28 cellular contexts compared by ENCODE assay signal in genomic region chr3:186141776-186142175, GRCh38. TPM values are rescaled to one million over a fixed set of nuclear protein-coding genes. Genes with fewer than 3 reads are reported as not detected.
DNase-seq lines count a peak whose midpoint lies in the region; ATAC-seq and TF ChIP-seq lines count a peak whose summit lies in the region.
"Had no signal": no experiment of that assay in that cellular context is flagged by ENCODE, and none has a peak within 500 bp of the region (broad histone marks: within the 10 kb centered on the region; RNA-seq: fewer than 3 reads in every experiment).

No MANE protein-coding gene starts in this region.

- H3K79me2 ChIP-seq in H9 (ENCODE audit: insufficient read depth, low read length), result no peaks in the 10 kb centered on the region

- H3K9ac ChIP-seq in H9 (ENCODE audit: extremely low read depth, insufficient read length, low read length), result no peak overlapping the region
- H3K9ac ChIP-seq: GM23248 had no signal

- no peak for TF ChIP-seq CTCF in adrenal gland (IDR thresholded peaks at IDR 0.05)
- no peak for TF ChIP-seq CTCF in H9 (conservative IDR thresholded peaks at IDR 0.05)

- no peak overlapping the region for H3K14ac ChIP-seq in H9 (ENCODE audit: insufficient read depth, low read length)

- H2BK20ac ChIP-seq in H9 (ENCODE audit: low read depth, low read length, poor library complexity, severe bottlenecking), result no peak overlapping the region

- CTCF ChIA-PET in activated naive CD4-positive, alpha-beta T cell treated with anti-CD3 and anti-CD28 coated beads, Interleukin-2, amount 10 ng/mL, durations not matched to agents 7 days and 5 days (lab: Charles Lee), result interaction anchor here (0.6 kb wide), 1 partner anchor 20 kb away, joined by 3 read pairs; no protein-coding TSS in a partner anchor
- CTCF ChIA-PET in activated naive CD4-positive, alpha-beta T cell treated with anti-CD3 and anti-CD28 coated beads for 36 hours (lab: Charles Lee), result no interaction called here

- TF ChIP-seq POLR2A in adrenal gland (IDR thresholded peaks at IDR 0.05), result no peak

- H3K9me3 ChIP-seq in adrenal gland (replicated peaks in 1 of 3) (no peaks in the 10 kb centered on the region), H9 (ENCODE audit: control insufficient read depth, low read depth, low read length) (no peaks in the 10 kb centered on the region)
- H3K9me3 ChIP-seq: BE2C, SJCRH30 had no signal

- H2BK12ac ChIP-seq in H9 (ENCODE audit: insufficient read length, low read depth, low read length), result no peak overlapping the region

- no peaks in the 10 kb centered on the region for H3K4me1 Mint-ChIP-seq in activated naive CD4-positive, alpha-beta T cell treated with anti-CD3 and anti-CD28 coated beads, Interleukin-2, amount 10 ng/mL, durations not matched to agents 7 days and 5 days
- H3K4me1 Mint-ChIP-seq in activated naive CD4-positive, alpha-beta T cell treated with anti-CD3 and anti-CD28 coated beads for 36 hours (ENCODE audit: low read depth), result no peaks in the 10 kb centered on the region
- peaks cover 0 to 9% of the 10 kb centered on the region in 2 experiments; a peak in 2 of 4 replicates for H3K4me1 Mint-ChIP-seq in H9
- H3K4me1 Mint-ChIP-seq: CD4-positive, CD25-positive, alpha-beta regulatory T cell; IgD-negative memory B cell had no signal

- H2BK5ac ChIP-seq in H9 (ENCODE audit: insufficient read length, low read length), result no peak overlapping the region

- H3K23ac ChIP-seq in H9 (ENCODE audit: insufficient read length, low read depth, low read length), result no peak overlapping the region

- no peak overlapping the region for H2AK5ac ChIP-seq in H9 (ENCODE audit: insufficient read length, low read length)

- H3K4me2 ChIP-seq in H9 (ENCODE audit: insufficient read depth, insufficient read length, low read length), result no peak overlapping the region

- H2BK120ac ChIP-seq in H9 (ENCODE audit: low read depth, low read length, poor library complexity, severe bottlenecking), result no peak overlapping the region

- no peak overlapping the region for H3K18ac ChIP-seq in H9 (ENCODE audit: insufficient read length, low read depth, low read length)

- no peak overlapping the region for H4K91ac ChIP-seq in H9 (ENCODE audit: insufficient read length, low read depth, low read length)

- H3K4ac ChIP-seq in H9 (ENCODE audit: low read depth, low read length), result no peak overlapping the region

- peaks cover 32% of the 10 kb centered on the region for H3K27me3 Mint-ChIP-seq in activated naive CD4-positive, alpha-beta T cell treated with anti-CD3 and anti-CD28 coated beads, Interleukin-2, amount 10 ng/mL, durations not matched to agents 7 days and 5 days
- H3K27me3 Mint-ChIP-seq in activated naive CD4-positive, alpha-beta T cell treated with anti-CD3 and anti-CD28 coated beads for 36 hours (ENCODE audit: low read depth), result peaks cover 7% of the 10 kb centered on the region
- H3K27me3 Mint-ChIP-seq in H9 (ENCODE audit: low read depth), result peaks cover 65% of the 10 kb centered on the region

- no peak overlapping the region for H3K4me3 ChIP-seq in adrenal gland
- H3K4me3 ChIP-seq: GM23248, SJCRH30 had no signal

- H3K23me2 ChIP-seq in H9 (ENCODE audit: insufficient read length, low read depth, low read length, poor library complexity, severe bottlenecking), result no peaks in the 10 kb centered on the region

- no peaks in the 10 kb centered on the region for H3K27me3 ChIP-seq in adrenal gland
- no peaks in the 10 kb centered on the region for H3K27me3 ChIP-seq in H9 (ENCODE audit: insufficient read depth, low read length)
- H3K27me3 ChIP-seq: BE2C, SJCRH30 had no signal

- no peak for DNase-seq in activated naive CD4-positive, alpha-beta T cell treated with anti-CD3 and anti-CD28 coated beads, Interleukin-2, amount 10 ng/mL, durations not matched to agents 7 days and 5 days
- no peak for DNase-seq in activated naive CD4-positive, alpha-beta T cell treated with anti-CD3 and anti-CD28 coated beads for 36 hours
- DNase-seq in adrenal gland (no peak), left kidney (ENCODE audit: low read depth, low spot score) (peak; percentile 92), H9 (no peak), SIG-M5 (lab: John Stamatoyannopoulos, UW) (no peak)
- DNase-seq: 8988T; ACHN; BE2C; CD4-positive, CD25-positive, alpha-beta regulatory T cell; DMS79; EL; GF-D8; GM23248; H7; NCI-H1092; NCI-H1417 treated with DMSO at 0.1 percent for 48 hours; NCI-H2081 treated with DMSO at 0.1 percent for 48 hours; NCI-H2171; NCI-H510A; NCI-H748 treated with DMSO at 0.1 percent for 48 hours; NK-92 treated with Interleukin-12 subunit alpha and Interleukin-12 subunit beta, amount 100 ng/mL, for 24 hours; PC-3; SJCRH30 had no signal

- no peak overlapping the region for H3K56ac ChIP-seq in H9 (ENCODE audit: insufficient read length, low read depth, low read length)

- intact Hi-C loops in activated naive CD4-positive, alpha-beta T cell treated with anti-CD3 and anti-CD28 coated beads for 36 hours (cut with micrococcal nuclease), result no loop called here
- intact Hi-C loops in adrenal gland (cut with DNase I), result no loop called here

- no peak overlapping the region for H3K4me3 Mint-ChIP-seq in activated naive CD4-positive, alpha-beta T cell treated with anti-CD3 and anti-CD28 coated beads, Interleukin-2, amount 10 ng/mL, durations not matched to agents 7 days and 5 days
- no peak overlapping the region for H3K4me3 Mint-ChIP-seq in activated naive CD4-positive, alpha-beta T cell treated with anti-CD3 and anti-CD28 coated beads for 36 hours
- H3K4me3 Mint-ChIP-seq in H9, result no peak overlapping the region
- H3K4me3 Mint-ChIP-seq: CD4-positive, CD25-positive, alpha-beta regulatory T cell; IgD-negative memory B cell had no signal

- H2BK15ac ChIP-seq in H9 (ENCODE audit: low read depth, low read length), result no peak overlapping the region

- no peak overlapping the region for H4K5ac ChIP-seq in H9 (ENCODE audit: insufficient read length, low read depth, low read length)

- no peaks in the 10 kb centered on the region for H3K36me3 ChIP-seq in adrenal gland (replicated peaks in 1 of 2)
- H3K36me3 ChIP-seq: BE2C, SJCRH30 had no signal

- no peak overlapping the region for H4K8ac ChIP-seq in H9 (replicated peaks; ENCODE audit: insufficient read length, low read depth, low read length)

- peak overlapping the region; percentile 7 for H3K27ac Mint-ChIP-seq in activated naive CD4-positive, alpha-beta T cell treated with anti-CD3 and anti-CD28 coated beads, Interleukin-2, amount 10 ng/mL, durations not matched to agents 7 days and 5 days
- H3K27ac Mint-ChIP-seq in activated naive CD4-positive, alpha-beta T cell treated with anti-CD3 and anti-CD28 coated beads for 36 hours, result no peak overlapping the region
- no peak overlapping the region for H3K27ac Mint-ChIP-seq in H9
- H3K27ac Mint-ChIP-seq: CD4-positive, CD25-positive, alpha-beta regulatory T cell; IgD-negative memory B cell had no signal

- no peaks in the 10 kb centered on the region for H3K9me3 Mint-ChIP-seq in activated naive CD4-positive, alpha-beta T cell treated with anti-CD3 and anti-CD28 coated beads, Interleukin-2, amount 10 ng/mL, durations not matched to agents 7 days and 5 days
- H3K9me3 Mint-ChIP-seq in activated naive CD4-positive, alpha-beta T cell treated with anti-CD3 and anti-CD28 coated beads for 36 hours, result no peaks in the 10 kb centered on the region
- no peaks in the 10 kb centered on the region for H3K9me3 Mint-ChIP-seq in H9
- H3K9me3 Mint-ChIP-seq: IgD-negative memory B cell had no signal

- peaks cover 0 to 19% of the 10 kb centered on the region in 2 donors for H3K4me1 ChIP-seq in adrenal gland (replicated peaks in 1 of 2)
- no peaks in the 10 kb centered on the region for H3K4me1 ChIP-seq in H9 (ENCODE audit: insufficient read depth, low read length)
- H3K4me1 ChIP-seq: BE2C had no signal

- H2AFZ ChIP-seq in H9 (ENCODE audit: low read length), result no peak overlapping the region
- H2AFZ ChIP-seq: GM23248 had no signal

- H3K79me1 ChIP-seq in H9 (ENCODE audit: insufficient read depth, low read depth, low read length, poor library complexity, severe bottlenecking), result no peaks in the 10 kb centered on the region

- ATAC-seq in HG03521 (IDR thresholded peaks at IDR 0.05; ENCODE audit: unreplicated experiment) (no peak), GM19397 (IDR thresholded peaks at IDR 0.05; ENCODE audit: unreplicated experiment) (no peak)
- ATAC-seq: PC-3, SK-N-SH treated with all-trans-retinoic acid at 6 μM for 48 hours had no signal

- no peaks in the 10 kb centered on the region for H3K36me3 Mint-ChIP-seq in activated naive CD4-positive, alpha-beta T cell treated with anti-CD3 and anti-CD28 coated beads, Interleukin-2, amount 10 ng/mL, durations not matched to agents 7 days and 5 days
- no peaks in the 10 kb centered on the region for H3K36me3 Mint-ChIP-seq in activated naive CD4-positive, alpha-beta T cell treated with anti-CD3 and anti-CD28 coated beads for 36 hours (ENCODE audit: low read depth)
- H3K36me3 Mint-ChIP-seq in H9 (ENCODE audit: insufficient read depth in 1 of 3, low read depth in 3 of 3), result no peaks in the 10 kb centered on the region
- H3K36me3 Mint-ChIP-seq: CD4-positive, CD25-positive, alpha-beta regulatory T cell had no signal

- H3K27ac ChIP-seq in adrenal gland (peak overlapping the region in 3 of 5 donors; percentile 4 to 65 (median 29)), H9 (ENCODE audit: insufficient read length, low read depth, low read length) (no peak overlapping the region)
- H3K27ac ChIP-seq: GM23248, SJCRH30 had no signal

- 76 to 89% (median 81%) methylated on average over 2 of the region's 2 CpGs for WGBS in adrenal gland, 4 donors
- WGBS in H9 (ENCODE audit: extremely low coverage, insufficient read length, low lambda C conversion rate), result no CpG with 5 or more reads among the region's 2 CpGs

- no peaks in the 10 kb centered on the region for H4K20me1 ChIP-seq in H9 (ENCODE audit: control insufficient read depth, insufficient read depth, insufficient read length)

- H3T11ph ChIP-seq in H9 (ENCODE audit: low read length), result no peak overlapping the region

RNA-seq across cellular contexts. Expression of gene ETV5, which starts 32.9 kb away (rescaled TPM):
- 1 to 10 TPM; 1.1 to 1.5 TPM for total RNA-seq in activated naive CD4-positive, alpha-beta T cell treated with anti-CD3 and anti-CD28 coated beads for 36 hours
- total RNA-seq in adrenal gland (100 to 1,000 TPM in 2 of 8 donors, 10 to 100 TPM in 6; 17.2 to 114 (median 77.9) TPM), H9 (2021) (7.7 and 8.0 TPM in 2 replicates)
- polyA plus RNA-seq in adrenal gland, result 10 to 100 TPM; 19.4 to 55.6 (median 29.0) TPM
- total RNA-seq: CD4-positive, CD25-positive, alpha-beta regulatory T cell had no signal
